Comparison of ENCODE assay signal across 1 cellular context in genomic region chr2:222167762-222168161, GRCh38.
TF ChIP-seq lines count a peak whose summit lies in the region.

No MANE protein-coding gene starts in this region.

TF ChIP-seq in HCT116, 20 proteins besides CTCF, POLR2A, EP300 and RAD21 (continued from another document):
- no peak for TF ChIP-seq POLR2AphosphoS5 (IDR thresholded peaks at IDR 0.05; ENCODE audit: low read depth, low read length)
- TF ChIP-seq EZH2 (IDR thresholded peaks at IDR 0.05) = no peak
- no peak for TF ChIP-seq EGR1 (IDR thresholded peaks at IDR 0.05; ENCODE audit: low read depth)
- no peak for TF ChIP-seq EZH2phosphoT487 (IDR thresholded peaks at IDR 0.05; ENCODE audit: borderline replicate concordance)
